In genomic region chr9:126505697-126506346, GRCh38 we compare ENCODE assay signal across 22 cellular contexts.
DNase-seq lines count a peak whose midpoint lies in the region; ATAC-seq and TF ChIP-seq lines count a peak whose summit lies in the region.
"Had no signal": no experiment of that assay in that cellular context is flagged by ENCODE, and none has a peak within 500 bp of the region (broad histone marks: within the 10 kb centered on the region; RNA-seq: fewer than 3 reads in every experiment).

No MANE protein-coding gene starts in this region.

- H3K9me3 Mint-ChIP-seq in glutamatergic neuron (ENCODE audit: unreplicated experiment): peaks cover 2% of the 10 kb centered on the region
- H3K9me3 Mint-ChIP-seq: CD8-positive, alpha-beta T cell had no signal

- H3K27ac ChIP-seq in RWPE2 (ENCODE audit: poor library complexity, severe bottlenecking) (no peak overlapping the region), neuronal stem cell (replicated peaks; ENCODE audit: low read length) (no peak overlapping the region), right lobe of liver (no peak overlapping the region)

- H3K14ac ChIP-seq in neuronal stem cell (ENCODE audit: low read length): no peak overlapping the region

- no peak for TF ChIP-seq POLR2A in right lobe of liver (IDR thresholded peaks at IDR 0.05)

- DNase-seq in H7: peak; percentile 24
- peak; percentile 11 for DNase-seq in RWPE2 (ENCODE audit: low spot score)
- DNase-seq in glutamatergic neuron: peak; percentile 1
- DNase-seq in neuronal stem cell (ENCODE audit: low spot score): no peak
- no peak for DNase-seq in right lobe of liver
- no peak for DNase-seq in CD1c-positive myeloid dendritic cell (ENCODE audit: extremely low spot score)
- DNase-seq: CD8-positive, alpha-beta T cell; GDM1; Karpas-422; NCI-H1092 treated with DMSO at 0.1 percent for 48 hours; NCI-H1436; NCI-H187; NCI-H2081 treated with DMSO at 0.1 percent for 48 hours; NCI-H2171 treated with DMSO at 0.1 percent for 48 hours; NCI-H345; NCI-H510A treated with DMSO at 0.1 percent for 48 hours; NCI-H774; SK-N-SH had no signal

- H3K79me1 ChIP-seq in neuronal stem cell (ENCODE audit: low read depth, low read length): peaks cover 5% of the 10 kb centered on the region

- H4K91ac ChIP-seq in neuronal stem cell (ENCODE audit: low read depth, low read length, poor library complexity): no peak overlapping the region

- peaks cover 6% of the 10 kb centered on the region for H3K4me1 Mint-ChIP-seq in glutamatergic neuron (ENCODE audit: low read depth, unreplicated experiment)

- H3K27me3 ChIP-seq in H7 (ENCODE audit: control insufficient read depth, insufficient read depth, low read length): no peaks in the 10 kb centered on the region
- H3K27me3 ChIP-seq in RWPE2 (ENCODE audit: insufficient read depth, poor library complexity, severe bottlenecking): no peaks in the 10 kb centered on the region
- no peaks in the 10 kb centered on the region for H3K27me3 ChIP-seq in neuronal stem cell (ENCODE audit: control insufficient read depth in 3 of 3, insufficient read depth in 3 of 3, low read depth in 1 of 3, low read length in 3 of 3)
- H3K27me3 ChIP-seq in right lobe of liver: no peaks in the 10 kb centered on the region

- H3K4me2 ChIP-seq in neuronal stem cell (ENCODE audit: insufficient read depth, low read length, poor library complexity, severe bottlenecking): no peak overlapping the region
- H3K4me2 ChIP-seq: SK-N-SH had no signal

- no peak overlapping the region for H2AK5ac ChIP-seq in neuronal stem cell (ENCODE audit: low read depth, low read length)

- no peak overlapping the region for H3K18ac ChIP-seq in neuronal stem cell (ENCODE audit: low read length)

- no peaks in the 10 kb centered on the region for H3K36me3 ChIP-seq in H7 (replicated peaks; ENCODE audit: control insufficient read depth, insufficient read depth, low read length)
- no peaks in the 10 kb centered on the region for H3K36me3 ChIP-seq in RWPE2 (ENCODE audit: low read depth)
- peaks cover 7 to 8% of the 10 kb centered on the region in 2 donors for H3K36me3 ChIP-seq in neuronal stem cell (replicated peaks in 1 of 2; ENCODE audit: control insufficient read depth in 2 of 2, insufficient read depth in 2 of 2, low read length in 2 of 2)
- peaks cover 0 to 6% (median 0%) of the 10 kb centered on the region in 4 donors for H3K36me3 ChIP-seq in right lobe of liver

- peaks cover 8% of the 10 kb centered on the region for H3K36me3 Mint-ChIP-seq in glutamatergic neuron (ENCODE audit: unreplicated experiment)

- no peak overlapping the region for H3K4ac ChIP-seq in neuronal stem cell (ENCODE audit: low read length)

- intact Hi-C loops in right lobe of liver (cut with DNase I): loop anchor here in 1 of 2 donors (10.0 kb wide), 1 partner anchor 269 kb away; no protein-coding TSS in a partner anchor

- H3K23ac ChIP-seq in neuronal stem cell (ENCODE audit: low read depth, low read length, poor library complexity): no peak overlapping the region

- H4K8ac ChIP-seq in neuronal stem cell (ENCODE audit: low read depth, low read length): no peak overlapping the region

- peaks cover 12% of the 10 kb centered on the region for H3K27me3 Mint-ChIP-seq in glutamatergic neuron (ENCODE audit: unreplicated experiment)

- no peak overlapping the region for H2BK15ac ChIP-seq in neuronal stem cell (ENCODE audit: low read length)

- H3K27ac Mint-ChIP-seq in glutamatergic neuron (ENCODE audit: unreplicated experiment): no peak overlapping the region
- H3K27ac Mint-ChIP-seq: CD8-positive, alpha-beta T cell had no signal

- H2BK12ac ChIP-seq in neuronal stem cell (ENCODE audit: low read length): no peak overlapping the region

- WGBS in neuronal stem cell (ENCODE audit: extremely low coverage in 2 of 2, insufficient read length in 2 of 2, insufficient replicate concordance in 1 of 2), 2 donors: no CpG with 5 or more reads among the region's 11 CpGs
- 96% methylated on average over 4 of the region's 11 CpGs for WGBS in right lobe of liver (ENCODE audit: insufficient coverage, low coverage, low lambda C conversion rate, missing lambda C conversion rate)

- no peaks in the 10 kb centered on the region for H3K9me3 ChIP-seq in RWPE2 (ENCODE audit: severe bottlenecking)
- H3K9me3 ChIP-seq in neuronal stem cell (replicated peaks in 1 of 2; ENCODE audit: control insufficient read depth in 2 of 2, insufficient read depth in 1 of 2, low read depth in 1 of 2, low read length in 2 of 2): no peaks in the 10 kb centered on the region
- no peaks in the 10 kb centered on the region for H3K9me3 ChIP-seq in right lobe of liver
- H3K9me3 ChIP-seq: Caco-2, SK-N-SH had no signal

- no peak overlapping the region for H2BK120ac ChIP-seq in neuronal stem cell (ENCODE audit: low read depth, low read length)

- no peak overlapping the region for H2BK5ac ChIP-seq in neuronal stem cell (ENCODE audit: low read length)

- no peak overlapping the region for H3K4me3 ChIP-seq in H7 (ENCODE audit: insufficient read depth, low read depth, low read length)
- H3K4me3 ChIP-seq in RWPE2 (ENCODE audit: severe bottlenecking): no peak overlapping the region
- no peak overlapping the region for H3K4me3 ChIP-seq in neuronal stem cell (ENCODE audit: low read length in 2 of 2)
- H3K4me3 ChIP-seq in right lobe of liver: no peak overlapping the region
- H3K4me3 ChIP-seq: GM12878 had no signal

- no peak overlapping the region for H3K4me3 Mint-ChIP-seq in glutamatergic neuron (ENCODE audit: unreplicated experiment)
- H3K4me3 Mint-ChIP-seq: CD8-positive, alpha-beta T cell had no signal

- TF ChIP-seq CTCF in RWPE2 (IDR thresholded peaks at IDR 0.05; ENCODE audit: poor library complexity, severe bottlenecking) (no peak), glutamatergic neuron (IDR thresholded peaks at IDR 0.05; ENCODE audit: partially characterized antibody, unreplicated experiment) (no peak), right lobe of liver (IDR thresholded peaks at IDR 0.05) (no peak)

- H3K4me1 ChIP-seq in RWPE2 (ENCODE audit: insufficient read depth, poor library complexity, severe bottlenecking): no peaks in the 10 kb centered on the region
- peaks cover 4 to 5% of the 10 kb centered on the region in 2 donors for H3K4me1 ChIP-seq in neuronal stem cell (ENCODE audit: control insufficient read depth in 2 of 2, insufficient read depth in 1 of 2, low read depth in 1 of 2, low read length in 2 of 2)
- H3K4me1 ChIP-seq in right lobe of liver: no peaks in the 10 kb centered on the region
- H3K4me1 ChIP-seq: Caco-2 had no signal

- ATAC-seq in RWPE2 (ENCODE audit: low read depth) (no peak), HG02763 (IDR thresholded peaks at IDR 0.05; ENCODE audit: unreplicated experiment) (no peak), right lobe of liver (no peak)
- ATAC-seq: CD8-positive, alpha-beta T cell; GM12878; HepG2 had no signal

- H2AFZ ChIP-seq in neuronal stem cell (ENCODE audit: low read length): no peak overlapping the region

- H3K9ac ChIP-seq in neuronal stem cell (ENCODE audit: low read depth, low read length, poor library complexity): peak overlapping the region; percentile 39
- H3K9ac ChIP-seq: SK-N-SH had no signal

Comparison
In these comparisons a context has a peak if more than half of its experiments do, and no peak if none do; other contexts are left out.
1. DNase-seq: peak in H7 (single experiment), RWPE2 (single experiment) and glutamatergic neuron (single experiment); none in neuronal stem cell (single experiment), right lobe of liver (0 of 3) and CD1c-positive myeloid dendritic cell (single experiment).